Comparison of ENCODE assay signal across 21 cellular contexts in the genomic region with DNA sequence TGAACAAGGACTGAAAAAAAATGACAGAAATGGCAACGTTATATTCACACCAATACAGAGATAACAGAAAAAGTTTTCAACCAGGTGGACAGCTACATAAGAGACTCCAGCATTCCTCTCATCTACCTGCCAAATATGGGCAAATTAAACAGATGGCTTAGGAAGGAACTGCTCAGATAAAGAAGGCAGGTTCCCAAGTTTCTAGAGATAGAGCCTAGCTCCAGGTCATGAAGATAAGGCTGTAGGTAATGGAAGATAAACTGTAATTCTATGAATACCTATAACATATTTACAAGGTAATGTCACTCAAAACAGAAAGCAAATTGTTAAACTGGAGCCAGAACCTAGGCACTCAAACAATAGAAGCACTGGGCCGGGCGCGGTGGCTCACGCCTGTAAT. TPM values are rescaled to one million over a fixed set of nuclear protein-coding genes. Genes with fewer than 3 reads are reported as not detected.
DNase-seq lines count a peak whose midpoint lies in the region; ATAC-seq and TF ChIP-seq lines count a peak whose summit lies in the region.
"Had no signal": no experiment of that assay in that cellular context is flagged by ENCODE, and none has a peak within 500 bp of the region (broad histone marks: within the 10 kb centered on the region; RNA-seq: fewer than 3 reads in every experiment).

No MANE protein-coding gene starts in this region.

- TF ChIP-seq CTCF in IMR-90 (conservative IDR thresholded peaks at IDR 0.05; ENCODE audit: low read depth, low read length): no peak
- TF ChIP-seq CTCF in body of pancreas (IDR thresholded peaks at IDR 0.05): no peak

- no peaks in the 10 kb centered on the region for H3K79me2 ChIP-seq in trophoblast cell (ENCODE audit: control insufficient read depth, insufficient read depth, low read length, poor library complexity)
- H3K79me2 ChIP-seq: parathyroid adenoma had no signal

- TF ChIP-seq RAD21 in IMR-90 (IDR thresholded peaks at IDR 0.05; ENCODE audit: low read length): no peak

- H3K23ac ChIP-seq in IMR-90 (ENCODE audit: low read depth, low read length) (peak overlapping the region; percentile 17; the same call in 1 of the 2 replicates), trophoblast cell (ENCODE audit: low read length) (no peak overlapping the region)

- DNase-seq in activated T-cell treated with anti-CD3 and anti-CD28 coated beads, Interleukin-2, amount 50 U/mL, for 72 hours: no peak
- no peak for DNase-seq in activated T-cell treated with anti-CD3 and anti-CD28 coated beads, Interleukin-2, amount 50 U/mL, for 1 hour
- DNase-seq in IMR-90: no peak
- no peak for DNase-seq in body of pancreas
- DNase-seq in trophoblast cell: peak; percentile 76 to 92
- no peak for DNase-seq in AML-193 (lab: John Stamatoyannopoulos, UW)
- no peak for DNase-seq in DMS153 treated with DMSO at 0.1 percent for 48 hours (lab: John Stamatoyannopoulos, UW; ENCODE audit: unreplicated experiment)
- DNase-seq: brain microvascular endothelial cell; dermis blood vessel endothelial cell; DMS153; erythroblast; Kasumi-1; NCI-H1105; NCI-H524 treated with DMSO at 0.1 percent for 48 hours; SIG-M5; stimulated activated CD8-positive, alpha-beta memory T cell treated with anti-CD3 and anti-CD28 coated beads, Interleukin-4, amount 100 ng/mL, for 48 hours had no signal

- 96% methylated on average over 4 of the region's 5 CpGs; no CpG with 5 or more reads in 1 of the 2 experiments for WGBS in IMR-90 (ENCODE audit: extremely low coverage in 2 of 2, insufficient read length in 1 of 2), 2 experiments
- WGBS in body of pancreas, 2 donors: 67 to 69% methylated on average over 5 of the region's 5 CpGs
- no CpG with 5 or more reads among the region's 5 CpGs for WGBS in trophoblast cell (ENCODE audit: extremely low coverage, insufficient coverage, insufficient read length)

- no TSS peak for BruUV-seq in IMR-90 (replicated peaks; lab: Mats Ljungman, UMichigan)

- H3K9me3 ChIP-seq in IMR-90 (ENCODE audit: control insufficient read depth, insufficient read depth, low read length): no peaks in the 10 kb centered on the region
- H3K9me3 ChIP-seq in body of pancreas: no peaks in the 10 kb centered on the region
- H3K9me3 ChIP-seq in trophoblast cell (ENCODE audit: insufficient read depth, low read depth, low read length): no peaks in the 10 kb centered on the region
- H3K9me3 ChIP-seq: A549 had no signal

- no peak overlapping the region for H3K4me3 ChIP-seq in IMR-90 (ENCODE audit: insufficient read depth, low read depth, low read length)
- no peak overlapping the region for H3K4me3 ChIP-seq in body of pancreas
- H3K4me3 ChIP-seq in trophoblast cell (ENCODE audit: low read depth, low read length): no peak overlapping the region
- H3K4me3 ChIP-seq: A549, smooth muscle cell had no signal

- H4K8ac ChIP-seq in IMR-90 (ENCODE audit: low read depth in 2 of 2, low read length in 2 of 2) (peak overlapping the region; percentile 69 to 74), trophoblast cell (ENCODE audit: low read depth, low read length) (no peak overlapping the region)

- peaks cover 7 to 31% of the 10 kb centered on the region in 2 donors for H3K36me3 Mint-ChIP-seq in activated T-cell treated with anti-CD3 and anti-CD28 coated beads, Interleukin-2, amount 50 U/mL, for 72 hours (ENCODE audit: insufficient read depth in 2 of 2)

- no peak overlapping the region for H3K4me2 ChIP-seq in IMR-90 (ENCODE audit: low read depth, low read length)
- no peak overlapping the region for H3K4me2 ChIP-seq in trophoblast cell (ENCODE audit: low read length)
- H3K4me2 ChIP-seq: A549, smooth muscle cell had no signal

- no peak overlapping the region for H2AFZ ChIP-seq in IMR-90 (replicated peaks; ENCODE audit: low read length, poor library complexity)
- H2AFZ ChIP-seq in trophoblast cell (ENCODE audit: insufficient read depth, low read length, poor library complexity): no peak overlapping the region
- H2AFZ ChIP-seq: parathyroid adenoma had no signal

- H3K4ac ChIP-seq in IMR-90 (ENCODE audit: low read depth, low read length) (peak overlapping the region; percentile 81), trophoblast cell (ENCODE audit: low read depth, low read length) (no peak overlapping the region)

- H3K14ac ChIP-seq in IMR-90 (replicated peaks; ENCODE audit: low read depth, low read length) (no peak overlapping the region), trophoblast cell (ENCODE audit: low read length) (no peak overlapping the region)

- H2BK15ac ChIP-seq in IMR-90 (ENCODE audit: low read depth, low read length): peak overlapping the region; percentile 98; the same call in 1 of the 3 replicates

- H2BK120ac ChIP-seq in IMR-90 (ENCODE audit: low read depth, low read length) (peak overlapping the region; percentile 87), trophoblast cell (ENCODE audit: insufficient read depth, low read length, poor library complexity) (no peak overlapping the region)

- no peak overlapping the region for H4K12ac ChIP-seq in trophoblast cell (ENCODE audit: low read depth, low read length)

- H2AK9ac ChIP-seq in IMR-90 (replicated peaks; ENCODE audit: low read depth, low read length, poor library complexity): no peak overlapping the region

- H2BK20ac ChIP-seq in IMR-90 (ENCODE audit: low read depth, low read length): peak overlapping the region; percentile 76

- no peak overlapping the region for H3K9ac ChIP-seq in IMR-90 (ENCODE audit: low read depth, low read length)
- H3K9ac ChIP-seq in trophoblast cell (ENCODE audit: low read length): no peak overlapping the region
- H3K9ac ChIP-seq: parathyroid adenoma had no signal

- no peak overlapping the region for H3K4me3 Mint-ChIP-seq in activated T-cell treated with anti-CD3 and anti-CD28 coated beads, Interleukin-2, amount 50 U/mL, for 72 hours

- POLR2A ChIA-PET in IMR-90 (lab: Charles Lee; ENCODE audit: unreplicated experiment): no interaction called here

- peak overlapping the region; percentile 98 for H2BK5ac ChIP-seq in IMR-90 (ENCODE audit: low read depth, low read length, poor library complexity, severe bottlenecking)
- H2BK5ac ChIP-seq in trophoblast cell (ENCODE audit: low read depth, low read length, poor library complexity): no peak overlapping the region

- no peak overlapping the region for H4K5ac ChIP-seq in IMR-90 (ENCODE audit: low read depth, low read length)

- H3K4me1 ChIP-seq in IMR-90 (ENCODE audit: control insufficient read depth, insufficient read depth, low read length): peaks cover 28% of the 10 kb centered on the region
- peaks cover 59% of the 10 kb centered on the region for H3K4me1 ChIP-seq in body of pancreas
- H3K4me1 ChIP-seq in trophoblast cell (ENCODE audit: control insufficient read depth in 1 of 2, insufficient read depth in 2 of 2, low read length in 2 of 2): peaks cover 0 to 3% of the 10 kb centered on the region in 2 experiments

- intact Hi-C loops in IMR-90 (cut with micrococcal nuclease): no loop called here
- intact Hi-C loops in body of pancreas (cut with DNase I): no loop called here

- TF ChIP-seq POLR2A in IMR-90 (IDR thresholded peaks at IDR 0.05; ENCODE audit: low read depth, low read length) (no peak), body of pancreas (IDR thresholded peaks at IDR 0.05) (no peak)

- H3K4me1 Mint-ChIP-seq in activated T-cell treated with anti-CD3 and anti-CD28 coated beads, Interleukin-2, amount 50 U/mL, for 72 hours (ENCODE audit: low read depth): peaks cover 14% of the 10 kb centered on the region

- peak overlapping the region; percentile 33 for H3K27ac Mint-ChIP-seq in activated T-cell treated with anti-CD3 and anti-CD28 coated beads, Interleukin-2, amount 50 U/mL, for 72 hours

- no peak for ATAC-seq in activated T-cell treated with anti-CD3 and anti-CD28 coated beads, Interleukin-2, amount 50 U/mL, for 72 hours (replicated peaks in 1 of 2)
- ATAC-seq in IMR-90 (ENCODE audit: low read depth) (no peak), body of pancreas (no peak), HG02981 (IDR thresholded peaks at IDR 0.05; ENCODE audit: unreplicated experiment) (no peak)
- ATAC-seq: A549 had no signal

- dilution Hi-C loops in IMR-90 (cut with HindIII; ENCODE audit: low sequenced_read_pairs, unreplicated experiment): no loop called here

- H4K20me1 ChIP-seq in IMR-90 (ENCODE audit: insufficient read depth, low read length): peaks cover 8% of the 10 kb centered on the region; the same call in 1 of the 2 replicates

- H3K18ac ChIP-seq in IMR-90 (ENCODE audit: low read depth, low read length) (peak overlapping the region; percentile 19; the same call in 1 of the 2 replicates), trophoblast cell (ENCODE audit: low read length) (no peak overlapping the region)

- peak overlapping the region; percentile 98; the same call in 1 of the 2 replicates for H2AK5ac ChIP-seq in IMR-90 (ENCODE audit: low read depth, low read length)
- no peak overlapping the region for H2AK5ac ChIP-seq in trophoblast cell (ENCODE audit: low read length)

- H3K9me1 ChIP-seq in IMR-90 (ENCODE audit: insufficient read depth, low read length): peaks cover 21% of the 10 kb centered on the region

- H3K27ac ChIP-seq in IMR-90 (ENCODE audit: insufficient read depth, low read length): no peak overlapping the region
- H3K27ac ChIP-seq in body of pancreas: peak overlapping the region in 3 of 4 donors; percentile 72 to 88 (median 85)
- no peak overlapping the region for H3K27ac ChIP-seq in trophoblast cell (ENCODE audit: low read depth, low read length)
- H3K27ac ChIP-seq: A549, brain microvascular endothelial cell, parathyroid adenoma, VCaP had no signal

- peaks cover 9 to 31% of the 10 kb centered on the region in 2 experiments for H3K79me1 ChIP-seq in IMR-90 (ENCODE audit: low read depth in 1 of 2, low read length in 2 of 2)
- H3K79me1 ChIP-seq in trophoblast cell (ENCODE audit: low read length): no peaks in the 10 kb centered on the region

- no peak overlapping the region for H3K56ac ChIP-seq in IMR-90 (ENCODE audit: extremely low read depth, insufficient read depth, low read length)

- in situ Hi-C loops in IMR-90 (cut with MboI; ENCODE audit: low sequenced_read_pairs): no loop called here

- H3K27me3 Mint-ChIP-seq in activated T-cell treated with anti-CD3 and anti-CD28 coated beads, Interleukin-2, amount 50 U/mL, for 72 hours (ENCODE audit: low read depth): no peaks in the 10 kb centered on the region

- CTCF ChIA-PET in IMR-90 (lab: Yijun Ruan, JAX): no interaction called here

- H2BK12ac ChIP-seq in trophoblast cell (ENCODE audit: low read length): no peak overlapping the region

- no peaks in the 10 kb centered on the region for H3K9me3 Mint-ChIP-seq in activated T-cell treated with anti-CD3 and anti-CD28 coated beads, Interleukin-2, amount 50 U/mL, for 72 hours

- no peaks in the 10 kb centered on the region for H3K27me3 ChIP-seq in IMR-90 (ENCODE audit: control insufficient read depth, insufficient read depth, low read length)
- H3K27me3 ChIP-seq in body of pancreas: no peaks in the 10 kb centered on the region
- no peaks in the 10 kb centered on the region for H3K27me3 ChIP-seq in trophoblast cell (ENCODE audit: insufficient read depth, low read length)
- H3K27me3 ChIP-seq: brain microvascular endothelial cell had no signal

- H4K91ac ChIP-seq in IMR-90 (ENCODE audit: insufficient read depth, low read depth, low read length) (peak overlapping the region; percentile 17; the same call in 1 of the 2 replicates), trophoblast cell (ENCODE audit: low read depth, low read length) (no peak overlapping the region)

- H3K36me3 ChIP-seq in IMR-90 (ENCODE audit: control insufficient read depth, insufficient read depth, low read length): peaks cover 14% of the 10 kb centered on the region
- peaks cover 0 to 12% of the 10 kb centered on the region in 2 donors for H3K36me3 ChIP-seq in body of pancreas (replicated peaks in 1 of 2; ENCODE audit: insufficient read depth in 1 of 2, low read depth in 2 of 2)
- H3K36me3 ChIP-seq in trophoblast cell (ENCODE audit: control insufficient read depth in 1 of 2, insufficient read depth in 2 of 2, low read length in 2 of 2): peaks cover 18 to 27% of the 10 kb centered on the region in 2 experiments

RNA-seq across cellular contexts. Expression of gene GIT2, which starts 42.5 kb away (rescaled TPM):
- 10 to 100 TPM; 70.0 to 74.9 TPM for total RNA-seq in activated T-cell treated with anti-CD3 and anti-CD28 coated beads, Interleukin-2, amount 50 U/mL, for 72 hours
- total RNA-seq in IMR-90 (2012; rRNA removed): 60.5 and 71.9 TPM in 2 replicates
- polyA plus RNA-seq in IMR-90 (2012; rRNA removed): 43.0 and 48.0 TPM in 2 replicates
- polyA plus RNA-seq in IMR-90 (2012; cell fraction: cytosol; rRNA removed): 20.8 and 21.1 TPM in 2 replicates
- polyA plus RNA-seq in IMR-90 (2012; cell fraction: nucleus; rRNA removed; ENCODE audit: low replicate concordance): 42.7 and 138 TPM in 2 replicates
- 10 to 100 TPM; 44.4 to 50.1 TPM for total RNA-seq in body of pancreas
- polyA plus RNA-seq in trophoblast cell (2013): 13.6 and 15.0 TPM in 2 replicates

RNA-seq across cellular contexts. Expression of gene ANKRD13A, which starts 45.6 kb away (rescaled TPM):
- 10 to 100 TPM; 67.8 to 72.8 TPM for total RNA-seq in activated T-cell treated with anti-CD3 and anti-CD28 coated beads, Interleukin-2, amount 50 U/mL, for 72 hours
- total RNA-seq in IMR-90 (2012; rRNA removed) (364 and 449 TPM in 2 replicates), body of pancreas (10 to 100 TPM; 33.0 to 35.0 TPM)
- 299 and 308 TPM in 2 replicates for polyA plus RNA-seq in IMR-90 (2012; rRNA removed)
- 51.0 and 243 TPM in 2 replicates for polyA plus RNA-seq in IMR-90 (2012; cell fraction: cytosol; rRNA removed)
- polyA plus RNA-seq in IMR-90 (2012; cell fraction: nucleus; rRNA removed; ENCODE audit: low replicate concordance): 516 and 695 TPM in 2 replicates
- 20.1 TPM in 2 replicates for polyA plus RNA-seq in trophoblast cell (2013)

RNA-seq across cellular contexts. Expression of gene TCHP, which starts 53.6 kb away (rescaled TPM):
- 10 to 100 TPM; 22.5 to 25.1 TPM for total RNA-seq in activated T-cell treated with anti-CD3 and anti-CD28 coated beads, Interleukin-2, amount 50 U/mL, for 72 hours
- total RNA-seq in IMR-90 (2012; rRNA removed) (6.1 and 11.4 TPM in 2 replicates), body of pancreas (10 to 100 TPM; 29.3 to 72.2 TPM)
- polyA plus RNA-seq in IMR-90 (2012; rRNA removed): 10.9 and 13.4 TPM in 2 replicates
- polyA plus RNA-seq in IMR-90 (2012; cell fraction: cytosol; rRNA removed): 9.3 and 11.2 TPM in 2 replicates
- polyA plus RNA-seq in IMR-90 (2012; cell fraction: nucleus; rRNA removed; ENCODE audit: low replicate concordance): 40.1 and 40.5 TPM in 2 replicates
- 5.9 and 6.2 TPM in 2 replicates for polyA plus RNA-seq in trophoblast cell (2013)

Comparison
In these comparisons a context has a peak if more than half of its experiments do, and no peak if none do; other contexts are left out.
1. DNase-seq: peak in trophoblast cell (2 of 2); none in activated T-cell treated with anti-CD3 and anti-CD28 coated beads, Interleukin-2, amount 50 U/mL, for 72 hours (0 of 2), activated T-cell treated with anti-CD3 and anti-CD28 coated beads, Interleukin-2, amount 50 U/mL, for 1 hour (single experiment), IMR-90 (single experiment), body of pancreas (0 of 4), AML-193 (0 of 2) and DMS153 treated with DMSO at 0.1 percent for 48 hours (single experiment).
2. H3K27ac ChIP-seq: peak in body of pancreas (3 of 4); none in IMR-90 (single experiment) and trophoblast cell (single experiment).